ENCODE assay signal across 12 cellular contexts in the genomic region with DNA sequence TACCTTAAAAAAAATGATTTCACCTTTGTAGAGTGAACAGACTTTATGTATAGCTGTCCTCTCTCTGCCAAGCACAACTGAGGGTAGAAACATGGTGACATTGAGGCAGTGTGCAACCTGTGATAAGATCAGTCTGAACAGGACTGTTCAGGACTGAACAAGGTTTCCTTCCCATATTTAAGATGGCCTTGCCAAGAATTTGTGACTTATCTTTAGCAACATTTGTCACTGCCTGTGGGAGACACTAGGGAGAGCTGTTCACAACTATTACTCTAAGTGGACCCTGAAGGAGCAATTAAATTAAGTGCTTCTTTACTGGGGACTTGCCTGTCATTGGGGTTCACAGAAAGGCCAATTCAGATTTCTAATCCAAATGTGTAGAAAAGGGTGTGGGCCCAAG. TPM values are rescaled to one million over a fixed set of nuclear protein-coding genes. Genes with fewer than 3 reads are reported as not detected.
DNase-seq lines count a peak whose midpoint lies in the region; ATAC-seq and TF ChIP-seq lines count a peak whose summit lies in the region.
"Had no signal": no experiment of that assay in that cellular context is flagged by ENCODE, and none has a peak within 500 bp of the region (broad histone marks: within the 10 kb centered on the region; RNA-seq: fewer than 3 reads in every experiment).

No MANE protein-coding gene starts in this region.

- peaks cover 3% of the 10 kb centered on the region for H3K36me3 Mint-ChIP-seq in activated naive CD8-positive, alpha-beta T cell treated with anti-CD3 and anti-CD28 coated beads, Interleukin-2, amount 10 ng/mL, durations not matched to agents 7 days and 5 days
- H3K36me3 Mint-ChIP-seq in activated naive CD8-positive, alpha-beta T cell treated with anti-CD3 and anti-CD28 coated beads, Interleukin-2, amount 50 U/mL, for 24 hours (ENCODE audit: low read depth): peaks cover 2% of the 10 kb centered on the region
- H3K36me3 Mint-ChIP-seq in WTC11: no peaks in the 10 kb centered on the region
- peaks cover 3 to 9% of the 10 kb centered on the region in 2 donors for H3K36me3 Mint-ChIP-seq in stimulated activated naive B cell treated with anti-CD40 and anti-IgM and Interleukin-4, amounts not matched to agents 10 μg/mL and 1 μg/mL and 100 μg/mL, for 72 hours
- peaks cover 14% of the 10 kb centered on the region for H3K36me3 Mint-ChIP-seq in natural killer cell treated with Interleukin-12 subunit alpha and Interleukin-12 subunit beta and Interleukin-15 and Interleukin-18, amount 100 ng/mL, for 72 hours
- H3K36me3 Mint-ChIP-seq in activated naive CD8-positive, alpha-beta T cell treated with anti-CD3 and anti-CD28 coated beads for 36 hours: peaks cover 3% of the 10 kb centered on the region

- DNase-seq in activated naive CD8-positive, alpha-beta T cell treated with anti-CD3 and anti-CD28 coated beads, Interleukin-2, amount 10 ng/mL, durations not matched to agents 7 days and 5 days: no peak
- no peak for DNase-seq in activated naive CD8-positive, alpha-beta T cell treated with anti-CD3 and anti-CD28 coated beads, Interleukin-2, amount 50 U/mL, for 24 hours
- no peak for DNase-seq in WTC11 (ENCODE audit: low spot score)
- no peak for DNase-seq in stimulated activated naive B cell treated with anti-CD40 and anti-IgM and Interleukin-4, amounts not matched to agents 10 μg/mL and 1 μg/mL and 100 μg/mL, for 72 hours
- no peak for DNase-seq in natural killer cell treated with Interleukin-12 subunit alpha and Interleukin-12 subunit beta and Interleukin-15 and Interleukin-18, amount 100 ng/mL, for 72 hours (ENCODE audit: low spot score)
- DNase-seq in activated naive CD8-positive, alpha-beta T cell treated with anti-CD3 and anti-CD28 coated beads for 36 hours: no peak
- DNase-seq: esophagus squamous epithelium, midbrain, NCI-H2029 treated with DMSO at 0.1 percent for 48 hours had no signal

- peaks cover 19% of the 10 kb centered on the region for H3K9me3 Mint-ChIP-seq in activated naive CD8-positive, alpha-beta T cell treated with anti-CD3 and anti-CD28 coated beads, Interleukin-2, amount 10 ng/mL, durations not matched to agents 7 days and 5 days
- H3K9me3 Mint-ChIP-seq in activated naive CD8-positive, alpha-beta T cell treated with anti-CD3 and anti-CD28 coated beads, Interleukin-2, amount 50 U/mL, for 24 hours: peaks cover 25% of the 10 kb centered on the region
- peaks cover 18% of the 10 kb centered on the region for H3K9me3 Mint-ChIP-seq in WTC11
- peaks cover 10 to 17% of the 10 kb centered on the region in 2 donors for H3K9me3 Mint-ChIP-seq in stimulated activated naive B cell treated with anti-CD40 and anti-IgM and Interleukin-4, amounts not matched to agents 10 μg/mL and 1 μg/mL and 100 μg/mL, for 72 hours
- peaks cover 8% of the 10 kb centered on the region for H3K9me3 Mint-ChIP-seq in natural killer cell treated with Interleukin-12 subunit alpha and Interleukin-12 subunit beta and Interleukin-15 and Interleukin-18, amount 100 ng/mL, for 72 hours
- H3K9me3 Mint-ChIP-seq in activated naive CD8-positive, alpha-beta T cell treated with anti-CD3 and anti-CD28 coated beads for 36 hours: peaks cover 19% of the 10 kb centered on the region

- CTCF ChIA-PET in WTC11 (lab: Charles Lee): interaction anchor here (0.7 to 1.9 kb wide), 3 partner anchors 16 to 134 kb away, joined by 3 to 6 read pairs (median 3); no protein-coding TSS in a partner anchor

- H3K4me1 Mint-ChIP-seq in activated naive CD8-positive, alpha-beta T cell treated with anti-CD3 and anti-CD28 coated beads, Interleukin-2, amount 10 ng/mL, durations not matched to agents 7 days and 5 days: no peaks in the 10 kb centered on the region
- no peaks in the 10 kb centered on the region for H3K4me1 Mint-ChIP-seq in activated naive CD8-positive, alpha-beta T cell treated with anti-CD3 and anti-CD28 coated beads, Interleukin-2, amount 50 U/mL, for 24 hours
- peaks cover 25% of the 10 kb centered on the region for H3K4me1 Mint-ChIP-seq in WTC11
- no peaks in the 10 kb centered on the region for H3K4me1 Mint-ChIP-seq in stimulated activated naive B cell treated with anti-CD40 and anti-IgM and Interleukin-4, amounts not matched to agents 10 μg/mL and 1 μg/mL and 100 μg/mL, for 72 hours
- no peaks in the 10 kb centered on the region for H3K4me1 Mint-ChIP-seq in natural killer cell treated with Interleukin-12 subunit alpha and Interleukin-12 subunit beta and Interleukin-15 and Interleukin-18, amount 100 ng/mL, for 72 hours (ENCODE audit: low read depth in 2 of 2)
- H3K4me1 Mint-ChIP-seq in activated naive CD8-positive, alpha-beta T cell treated with anti-CD3 and anti-CD28 coated beads for 36 hours: no peaks in the 10 kb centered on the region
- H3K4me1 Mint-ChIP-seq: activated naive CD4-positive, alpha-beta T cell treated with anti-CD3 and anti-CD28 coated beads, Interleukin-2, amount 50 U/mL, for 24 hours had no signal

- POLR2A ChIA-PET in activated naive CD8-positive, alpha-beta T cell treated with anti-CD3 and anti-CD28 coated beads, Interleukin-2, amount 10 ng/mL, durations not matched to agents 7 days and 5 days (lab: Charles Lee): no interaction called here
- POLR2A ChIA-PET in WTC11 (lab: Charles Lee): no interaction called here

- peaks cover 26% of the 10 kb centered on the region for H3K27me3 Mint-ChIP-seq in activated naive CD8-positive, alpha-beta T cell treated with anti-CD3 and anti-CD28 coated beads, Interleukin-2, amount 10 ng/mL, durations not matched to agents 7 days and 5 days
- peaks cover 5% of the 10 kb centered on the region for H3K27me3 Mint-ChIP-seq in activated naive CD8-positive, alpha-beta T cell treated with anti-CD3 and anti-CD28 coated beads, Interleukin-2, amount 50 U/mL, for 24 hours
- H3K27me3 Mint-ChIP-seq in WTC11 (ENCODE audit: low read depth): no peaks in the 10 kb centered on the region; the same call in 1 of the 2 replicates
- H3K27me3 Mint-ChIP-seq in stimulated activated naive B cell treated with anti-CD40 and anti-IgM and Interleukin-4, amounts not matched to agents 10 μg/mL and 1 μg/mL and 100 μg/mL, for 72 hours: peaks cover 0 to 4% of the 10 kb centered on the region in 2 donors
- H3K27me3 Mint-ChIP-seq in natural killer cell treated with Interleukin-12 subunit alpha and Interleukin-12 subunit beta and Interleukin-15 and Interleukin-18, amount 100 ng/mL, for 72 hours: peaks cover 30 to 51% of the 10 kb centered on the region in 2 donors
- peaks cover 4% of the 10 kb centered on the region for H3K27me3 Mint-ChIP-seq in activated naive CD8-positive, alpha-beta T cell treated with anti-CD3 and anti-CD28 coated beads for 36 hours

- TF ChIP-seq CTCF in LNCAP (IDR thresholded peaks at IDR 0.05): peak; percentile 33; the same call in 1 of the 2 replicates
- no peak for TF ChIP-seq CTCF in WTC11 (IDR thresholded peaks at IDR 0.05)

- no peak overlapping the region for H3K4me3 Mint-ChIP-seq in activated naive CD8-positive, alpha-beta T cell treated with anti-CD3 and anti-CD28 coated beads, Interleukin-2, amount 10 ng/mL, durations not matched to agents 7 days and 5 days
- no peak overlapping the region for H3K4me3 Mint-ChIP-seq in activated naive CD8-positive, alpha-beta T cell treated with anti-CD3 and anti-CD28 coated beads, Interleukin-2, amount 50 U/mL, for 24 hours
- no peak overlapping the region for H3K4me3 Mint-ChIP-seq in WTC11
- H3K4me3 Mint-ChIP-seq in stimulated activated naive B cell treated with anti-CD40 and anti-IgM and Interleukin-4, amounts not matched to agents 10 μg/mL and 1 μg/mL and 100 μg/mL, for 72 hours: no peak overlapping the region
- no peak overlapping the region for H3K4me3 Mint-ChIP-seq in natural killer cell treated with Interleukin-12 subunit alpha and Interleukin-12 subunit beta and Interleukin-15 and Interleukin-18, amount 100 ng/mL, for 72 hours
- H3K4me3 Mint-ChIP-seq in activated naive CD8-positive, alpha-beta T cell treated with anti-CD3 and anti-CD28 coated beads for 36 hours: no peak overlapping the region
- H3K4me3 Mint-ChIP-seq: activated naive CD4-positive, alpha-beta T cell treated with anti-CD3 and anti-CD28 coated beads, Interleukin-2, amount 50 U/mL, for 24 hours had no signal

- peak; percentile 30 for ATAC-seq in activated naive CD8-positive, alpha-beta T cell treated with anti-CD3 and anti-CD28 coated beads, Interleukin-2, amount 10 ng/mL, durations not matched to agents 7 days and 5 days (ENCODE audit: low read depth)
- no peak for ATAC-seq in activated naive CD8-positive, alpha-beta T cell treated with anti-CD3 and anti-CD28 coated beads, Interleukin-2, amount 50 U/mL, for 24 hours
- peak; percentile 48; the same call in 1 of the 2 replicates for ATAC-seq in WTC11
- peak; percentile 31 to 51 for ATAC-seq in stimulated activated naive B cell treated with anti-CD40 and anti-IgM and Interleukin-4, amounts not matched to agents 10 μg/mL and 1 μg/mL and 100 μg/mL, for 72 hours (replicated peaks)
- no peak for ATAC-seq in GM21515 (IDR thresholded peaks at IDR 0.05; ENCODE audit: unreplicated experiment)
- ATAC-seq in natural killer cell treated with Interleukin-12 subunit alpha and Interleukin-12 subunit beta and Interleukin-15 and Interleukin-18, amount 100 ng/mL, for 72 hours: no peak

- H3K27ac Mint-ChIP-seq in activated naive CD8-positive, alpha-beta T cell treated with anti-CD3 and anti-CD28 coated beads, Interleukin-2, amount 10 ng/mL, durations not matched to agents 7 days and 5 days: no peak overlapping the region
- H3K27ac Mint-ChIP-seq in activated naive CD8-positive, alpha-beta T cell treated with anti-CD3 and anti-CD28 coated beads, Interleukin-2, amount 50 U/mL, for 24 hours: no peak overlapping the region
- no peak overlapping the region for H3K27ac Mint-ChIP-seq in WTC11
- no peak overlapping the region for H3K27ac Mint-ChIP-seq in stimulated activated naive B cell treated with anti-CD40 and anti-IgM and Interleukin-4, amounts not matched to agents 10 μg/mL and 1 μg/mL and 100 μg/mL, for 72 hours
- H3K27ac Mint-ChIP-seq in natural killer cell treated with Interleukin-12 subunit alpha and Interleukin-12 subunit beta and Interleukin-15 and Interleukin-18, amount 100 ng/mL, for 72 hours: no peak overlapping the region
- no peak overlapping the region for H3K27ac Mint-ChIP-seq in activated naive CD8-positive, alpha-beta T cell treated with anti-CD3 and anti-CD28 coated beads for 36 hours
- H3K27ac Mint-ChIP-seq: activated naive CD4-positive, alpha-beta T cell treated with anti-CD3 and anti-CD28 coated beads, Interleukin-2, amount 50 U/mL, for 24 hours had no signal

TF ChIP-seq in WTC11, 78 proteins besides CTCF, POLR2A, EP300 and RAD21 (continues in another document):
- TF ChIP-seq ATF1 (CRISPR knock-in tag; IDR thresholded peaks at IDR 0.05): no peak
- TF ChIP-seq CREB1 (CRISPR knock-in tag; IDR thresholded peaks at IDR 0.05): no peak

RNA-seq across cellular contexts. Expression of a gene that starts 6.7 kb away (rescaled TPM):
- total RNA-seq in activated naive CD8-positive, alpha-beta T cell treated with anti-CD3 and anti-CD28 coated beads, Interleukin-2, amount 10 ng/mL, durations not matched to agents 7 days and 5 days: under 1 TPM in 1 of 2 experiments, not detected in 1; 0.23 TPM
- total RNA-seq in WTC11 (2021): 0.14 to 0.16 TPM (median 0.15 TPM) in 3 replicates
- total RNA-seq in natural killer cell treated with Interleukin-12 subunit alpha and Interleukin-12 subunit beta and Interleukin-15 and Interleukin-18, amount 100 ng/mL, for 72 hours: not detected
- not detected for total RNA-seq in activated naive CD8-positive, alpha-beta T cell treated with anti-CD3 and anti-CD28 coated beads for 36 hours

Comparison
In these comparisons a context has a peak if more than half of its experiments do, and no peak if none do; other contexts are left out.
1. ATAC-seq: peak in activated naive CD8-positive, alpha-beta T cell treated with anti-CD3 and anti-CD28 coated beads, Interleukin-2, amount 10 ng/mL, durations not matched to agents 7 days and 5 days (single experiment), WTC11 (single experiment) and stimulated activated naive B cell treated with anti-CD40 and anti-IgM and Interleukin-4, amounts not matched to agents 10 μg/mL and 1 μg/mL and 100 μg/mL, for 72 hours (2 of 2); none in activated naive CD8-positive, alpha-beta T cell treated with anti-CD3 and anti-CD28 coated beads, Interleukin-2, amount 50 U/mL, for 24 hours (single experiment), GM21515 (single experiment) and natural killer cell treated with Interleukin-12 subunit alpha and Interleukin-12 subunit beta and Interleukin-15 and Interleukin-18, amount 100 ng/mL, for 72 hours (0 of 2).